1 cellular context compared by ENCODE assay signal in the genomic region with DNA sequence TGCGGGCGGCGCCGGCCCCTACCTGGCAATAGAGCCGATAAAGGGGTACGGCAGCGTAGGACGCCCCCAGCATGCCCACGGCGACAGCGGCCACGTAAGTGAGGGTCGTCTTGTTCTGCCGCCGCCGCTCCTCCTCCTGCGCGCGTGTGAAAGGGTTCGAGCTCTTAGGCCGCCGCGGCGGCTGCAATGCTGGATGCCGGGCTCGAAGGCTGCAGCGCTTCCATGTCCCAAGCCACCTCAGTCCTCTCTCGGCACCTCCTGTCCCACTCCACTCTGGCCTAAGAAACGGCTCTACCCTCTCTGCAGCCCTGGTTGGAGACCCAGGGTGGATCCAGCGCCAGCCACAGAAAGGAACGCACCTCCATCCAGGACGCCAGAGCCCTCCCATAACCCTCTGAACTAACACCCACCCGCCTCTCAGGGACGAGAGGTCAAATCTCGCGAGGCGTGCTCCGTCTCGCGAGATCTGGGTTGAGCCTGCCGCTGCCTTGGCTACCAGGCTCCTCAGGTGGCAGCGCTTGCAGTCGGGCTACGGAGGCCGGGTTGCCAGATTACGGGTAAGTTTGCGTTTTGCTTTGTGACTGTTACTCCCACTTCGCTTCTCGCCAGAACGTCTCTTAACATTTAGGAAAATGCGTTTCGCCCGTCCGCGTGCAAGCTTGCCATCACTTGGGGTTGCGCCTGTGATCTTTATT.
TF ChIP-seq lines count a peak whose summit lies in the region.

COX11 (minus strand) TSS at position 396 of the 695 bp plus-strand sequence; CDS start at position 388, 8 bp downstream.
A gene with protein sequence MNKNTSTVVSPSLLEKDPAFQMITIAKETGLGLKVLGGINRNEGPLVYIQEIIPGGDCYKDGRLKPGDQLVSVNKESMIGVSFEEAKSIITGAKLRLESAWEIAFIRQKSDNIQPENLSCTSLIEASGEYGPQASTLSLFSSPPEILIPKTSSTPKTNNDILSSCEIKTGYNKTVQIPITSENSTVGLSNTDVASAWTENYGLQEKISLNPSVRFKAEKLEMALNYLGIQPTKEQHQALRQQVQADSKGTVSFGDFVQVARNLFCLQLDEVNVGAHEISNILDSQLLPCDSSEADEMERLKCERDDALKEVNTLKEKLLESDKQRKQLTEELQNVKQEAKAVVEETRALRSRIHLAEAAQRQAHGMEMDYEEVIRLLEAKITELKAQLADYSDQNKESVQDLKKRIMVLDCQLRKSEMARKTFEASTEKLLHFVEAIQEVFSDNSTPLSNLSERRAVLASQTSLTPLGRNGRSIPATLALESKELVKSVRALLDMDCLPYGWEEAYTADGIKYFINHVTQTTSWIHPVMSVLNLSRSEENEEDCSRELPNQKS (plus strand): TSS at position 507 of the 695 bp plus-strand sequence. CDS start 17,455 bp downstream, outside the sequence.

TF ChIP-seq in HepG2, 621 proteins besides CTCF, POLR2A, EP300 and RAD21 (continued from another document and continues in another):
- TF ChIP-seq ZBTB2 (CRISPR knock-in tag; IDR thresholded peaks at IDR 0.05; ENCODE audit: low read depth) (0 out of 2 replicates have a peak, but pooled peaks have one; percentile 48), MTF2 (CRISPR knock-in tag; IDR thresholded peaks at IDR 0.05; ENCODE audit: borderline replicate concordance) (peak; percentile 74; the same call in 1 of the 2 replicates), KMT2B (CRISPR knock-in tag; IDR thresholded peaks at IDR 0.05) (peak; percentile 97), TCF7L2 (IDR thresholded peaks at IDR 0.05; ENCODE audit: low read depth, low read length) (no peak), KDM4B (CRISPR knock-in tag; IDR thresholded peaks at IDR 0.05) (peak; percentile 75; the same call in 1 of the 2 replicates), ZNF563 (CRISPR knock-in tag; IDR thresholded peaks at IDR 0.05) (peak; percentile 70; the same call in 1 of the 2 replicates), NFIC (IDR thresholded peaks at IDR 0.05; ENCODE audit: low read length) (no peak; the same call in 1 of the 2 replicates), HHEX (CRISPR knock-in tag; IDR thresholded peaks at IDR 0.05) (no peak), NR3C1 (CRISPR knock-in tag; IDR thresholded peaks at IDR 0.05) (no peak), ZEB1 (IDR thresholded peaks at IDR 0.05; ENCODE audit: insufficient replicate concordance, low read depth) (no peak), ARNT2 (CRISPR knock-in tag; IDR thresholded peaks at IDR 0.05; ENCODE audit: low read depth) (peak; percentile 89), TMF1 (CRISPR knock-in tag; IDR thresholded peaks at IDR 0.05; ENCODE audit: low read depth) (0 out of 2 replicates have a peak, but pooled peaks have one; percentile 28), E2F5 (CRISPR knock-in tag; conservative IDR thresholded peaks at IDR 0.05) (peak; percentile 69), KLF9 (CRISPR knock-in tag; IDR thresholded peaks at IDR 0.05; ENCODE audit: low read depth) (no peak), ZBTB21 (CRISPR knock-in tag; IDR thresholded peaks at IDR 0.05) (no peak), ISX (CRISPR knock-in tag; conservative IDR thresholded peaks at IDR 0.05) (no peak), TFAP4 (IDR thresholded peaks at IDR 0.05; ENCODE audit: borderline replicate concordance, low read depth) (peak; percentile 75; the same call in 1 of the 2 replicates), ZNF816 (CRISPR knock-in tag; IDR thresholded peaks at IDR 0.05; ENCODE audit: borderline replicate concordance) (0 out of 2 replicates have a peak, but pooled peaks have one; percentile 55), NFYB (CRISPR knock-in tag; IDR thresholded peaks at IDR 0.05) (peak; percentile 56; the same call in 1 of the 2 replicates), ZNF543 (CRISPR knock-in tag; IDR thresholded peaks at IDR 0.05) (peak; percentile 48; the same call in 1 of the 2 replicates), E2F1 (CRISPR knock-in tag; IDR thresholded peaks at IDR 0.05) (0 out of 2 replicates have a peak, but pooled peaks have one; percentile 56), ZNF850 (CRISPR knock-in tag; conservative IDR thresholded peaks at IDR 0.05) (no peak), ZNF33B (CRISPR knock-in tag; IDR thresholded peaks at IDR 0.05) (peak; percentile 55; the same call in 1 of the 2 replicates), ZNF772 (CRISPR knock-in tag; IDR thresholded peaks at IDR 0.05) (no peak; the same call in 1 of the 2 replicates), ZNF878 (CRISPR knock-in tag; IDR thresholded peaks at IDR 0.05) (no peak), ZNF263 (CRISPR knock-in tag; IDR thresholded peaks at IDR 0.05) (peak; percentile 42; the same call in 1 of the 2 replicates), MXD4 (CRISPR knock-in tag; IDR thresholded peaks at IDR 0.05) (peak; percentile 92), PRPF4 (IDR thresholded peaks at IDR 0.05; ENCODE audit: low read depth, low read length, poor library complexity, severe bottlenecking) (no peak), SIN3B (IDR thresholded peaks at IDR 0.05; ENCODE audit: low read length) (peak; percentile 78), NR2F1 (CRISPR knock-in tag; IDR thresholded peaks at IDR 0.05) (no peak; a peak in 1 of 4 replicates), ZNF644 (CRISPR knock-in tag; IDR thresholded peaks at IDR 0.05; ENCODE audit: low read depth) (0 out of 2 replicates have a peak, but pooled peaks have one; percentile 58), PRDM10 (CRISPR knock-in tag; IDR thresholded peaks at IDR 0.05; ENCODE audit: low read depth) (no peak; the same call in 1 of the 2 replicates), ZSCAN9 (CRISPR knock-in tag; IDR thresholded peaks at IDR 0.05; ENCODE audit: borderline replicate concordance) (peak; percentile 62), ZNF709 (CRISPR knock-in tag; IDR thresholded peaks at IDR 0.05) (peak; percentile 57), CHCHD3 (CRISPR knock-in tag; IDR thresholded peaks at IDR 0.05) (peak; percentile 80; the same call in 1 of the 2 replicates), DBP (CRISPR knock-in tag; IDR thresholded peaks at IDR 0.05; ENCODE audit: not compliant biosample characterization) (peak; percentile 41), TBX2 (CRISPR knock-in tag; IDR thresholded peaks at IDR 0.05; ENCODE audit: borderline replicate concordance) (peak; percentile 89), ZNF740 (CRISPR knock-in tag; IDR thresholded peaks at IDR 0.05) (peak; percentile 96), ZNF234 (CRISPR knock-in tag; conservative IDR thresholded peaks at IDR 0.05) (no peak), ATM (IDR thresholded peaks at IDR 0.05; ENCODE audit: borderline replicate concordance) (no peak), ZNF260 (CRISPR knock-in tag; IDR thresholded peaks at IDR 0.05; ENCODE audit: borderline replicate concordance, low read depth) (no peak), ZNF496 (CRISPR knock-in tag; IDR thresholded peaks at IDR 0.05; ENCODE audit: insufficient replicate concordance) (no peak), WIZ (CRISPR knock-in tag; IDR thresholded peaks at IDR 0.05) (no peak), ZNF256 (CRISPR knock-in tag; conservative IDR thresholded peaks at IDR 0.05) (peak; percentile 85; the same call in 1 of the 2 replicates), MBNL3 (CRISPR knock-in tag; conservative IDR thresholded peaks at IDR 0.05) (no peak), MYC (CRISPR knock-in tag; IDR thresholded peaks at IDR 0.05; ENCODE audit: borderline replicate concordance) (peak; percentile 87; the same call in 1 of the 2 replicates)
- TF ChIP-seq, protein P1, sequence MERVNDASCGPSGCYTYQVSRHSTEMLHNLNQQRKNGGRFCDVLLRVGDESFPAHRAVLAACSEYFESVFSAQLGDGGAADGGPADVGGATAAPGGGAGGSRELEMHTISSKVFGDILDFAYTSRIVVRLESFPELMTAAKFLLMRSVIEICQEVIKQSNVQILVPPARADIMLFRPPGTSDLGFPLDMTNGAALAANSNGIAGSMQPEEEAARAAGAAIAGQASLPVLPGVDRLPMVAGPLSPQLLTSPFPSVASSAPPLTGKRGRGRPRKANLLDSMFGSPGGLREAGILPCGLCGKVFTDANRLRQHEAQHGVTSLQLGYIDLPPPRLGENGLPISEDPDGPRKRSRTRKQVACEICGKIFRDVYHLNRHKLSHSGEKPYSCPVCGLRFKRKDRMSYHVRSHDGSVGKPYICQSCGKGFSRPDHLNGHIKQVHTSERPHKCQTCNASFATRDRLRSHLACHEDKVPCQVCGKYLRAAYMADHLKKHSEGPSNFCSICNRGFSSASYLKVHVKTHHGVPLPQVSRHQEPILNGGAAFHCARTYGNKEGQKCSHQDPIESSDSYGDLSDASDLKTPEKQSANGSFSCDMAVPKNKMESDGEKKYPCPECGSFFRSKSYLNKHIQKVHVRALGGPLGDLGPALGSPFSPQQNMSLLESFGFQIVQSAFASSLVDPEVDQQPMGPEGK (CRISPR knock-in tag; IDR thresholded peaks at IDR 0.05), result no peak; the same call in 1 of the 2 replicates
- TF ChIP-seq, protein P2, sequence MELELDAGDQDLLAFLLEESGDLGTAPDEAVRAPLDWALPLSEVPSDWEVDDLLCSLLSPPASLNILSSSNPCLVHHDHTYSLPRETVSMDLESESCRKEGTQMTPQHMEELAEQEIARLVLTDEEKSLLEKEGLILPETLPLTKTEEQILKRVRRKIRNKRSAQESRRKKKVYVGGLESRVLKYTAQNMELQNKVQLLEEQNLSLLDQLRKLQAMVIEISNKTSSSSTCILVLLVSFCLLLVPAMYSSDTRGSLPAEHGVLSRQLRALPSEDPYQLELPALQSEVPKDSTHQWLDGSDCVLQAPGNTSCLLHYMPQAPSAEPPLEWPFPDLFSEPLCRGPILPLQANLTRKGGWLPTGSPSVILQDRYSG (CRISPR knock-in tag; IDR thresholded peaks at IDR 0.05), result no peak
